ENCODE assay signal across 9 cellular contexts in genomic region chr4:25330905-25331816, GRCh38. TPM values are rescaled to one million over a fixed set of nuclear protein-coding genes. Genes with fewer than 3 reads are reported as not detected.
DNase-seq lines count a peak whose midpoint lies in the region; ATAC-seq and TF ChIP-seq lines count a peak whose summit lies in the region.
"Had no signal": no experiment of that assay in that cellular context is flagged by ENCODE, and none has a peak within 500 bp of the region (broad histone marks: within the 10 kb centered on the region; RNA-seq: fewer than 3 reads in every experiment).

No MANE protein-coding gene starts in this region.

- no peaks in the 10 kb centered on the region for H3K27me3 ChIP-seq in CD8-positive, alpha-beta memory T cell (ENCODE audit: insufficient read depth, low read length, poor library complexity, severe bottlenecking)

- H3K4me3 ChIP-seq in CD8-positive, alpha-beta memory T cell (ENCODE audit: low read length), result peak overlapping the region; percentile 25
- H3K4me3 ChIP-seq in fibroblast of pulmonary artery (replicated peaks; ENCODE audit: low read depth, low read length), result peak overlapping the region; percentile 0

- H3K4me1 ChIP-seq in CD8-positive, alpha-beta memory T cell (ENCODE audit: insufficient read depth, low read length), result peaks cover 4% of the 10 kb centered on the region

- CTCF ChIA-PET in CD8-positive, alpha-beta memory T cell (lab: Charles Lee), result interaction anchor here (1.1 to 4.2 kb wide), 4 partner anchors 18 to 46 kb away, joined by 3 to 18 read pairs (median 3); partner anchors contain the start of genes ANAPC4 and ZCCHC4

- TF ChIP-seq CTCF in fibroblast of pulmonary artery (IDR thresholded peaks at IDR 0.05; ENCODE audit: low read length, missing control alignments), result no peak

- peak in 1 of 5 donors; percentile 8 for DNase-seq in CD8-positive, alpha-beta memory T cell
- DNase-seq in fibroblast of pulmonary artery (ENCODE audit: low read depth) (no peak), kidney tubule cell (ENCODE audit: low spot score) (no peak), NCI-H2227 (lab: John Stamatoyannopoulos, UW; ENCODE audit: unreplicated experiment) (no peak), SHP77 (lab: John Stamatoyannopoulos, UW) (no peak), NCI-H1092 (lab: John Stamatoyannopoulos, UW) (no peak)
- DNase-seq: NCI-H510A had no signal

- H3K36me3 ChIP-seq in CD8-positive, alpha-beta memory T cell (ENCODE audit: insufficient read depth, low read length), result no peaks in the 10 kb centered on the region

- peak overlapping the region; percentile 83 to 93 (median 90) for H3K4me3 Mint-ChIP-seq in CD8-positive, alpha-beta memory T cell

- H3K27me3 Mint-ChIP-seq in CD8-positive, alpha-beta memory T cell, result no peaks in the 10 kb centered on the region

- H3K9me3 Mint-ChIP-seq in CD8-positive, alpha-beta memory T cell, result no peaks in the 10 kb centered on the region

- no peaks in the 10 kb centered on the region for H3K9me3 ChIP-seq in CD8-positive, alpha-beta memory T cell (ENCODE audit: low read length)

- peak overlapping the region; percentile 70 to 99 (median 97) for H3K27ac Mint-ChIP-seq in CD8-positive, alpha-beta memory T cell

- peaks cover 13 to 27% (median 25%) of the 10 kb centered on the region in 3 donors for H3K4me1 Mint-ChIP-seq in CD8-positive, alpha-beta memory T cell

- ATAC-seq in GM19463 (IDR thresholded peaks at IDR 0.05; ENCODE audit: unreplicated experiment), result peak; percentile 90
- ATAC-seq in HG03439 (IDR thresholded peaks at IDR 0.05; ENCODE audit: unreplicated experiment), result peak; percentile 79

- POLR2A ChIA-PET in CD8-positive, alpha-beta memory T cell (lab: Charles Lee), result interaction anchor here (1.2 kb wide), 1 partner anchor 19 kb away, joined by 3 read pairs; the partner anchor contains the start of gene ZCCHC4

- peak overlapping the region; percentile 52 for H3K27ac ChIP-seq in CD8-positive, alpha-beta memory T cell (ENCODE audit: low read depth, low read length)

- peaks cover 0 to 27% (median 8%) of the 10 kb centered on the region in 3 donors for H3K36me3 Mint-ChIP-seq in CD8-positive, alpha-beta memory T cell

RNA-seq across cellular contexts. Expression of gene ZCCHC4, which starts 18.6 kb away (rescaled TPM):
- 10 to 100 TPM; 14.1 to 15.0 TPM for total RNA-seq in CD8-positive, alpha-beta memory T cell
- 11.6 TPM for polyA plus RNA-seq in CD8-positive, alpha-beta memory T cell

RNA-seq across cellular contexts. Expression of gene ANAPC4, which starts 45.9 kb away (rescaled TPM):
- total RNA-seq in CD8-positive, alpha-beta memory T cell, result 10 to 100 TPM; 35.7 to 37.7 TPM
- 21.5 TPM for polyA plus RNA-seq in CD8-positive, alpha-beta memory T cell
